1 cellular context compared by ENCODE assay signal in genomic region chr17:77377836-77378235, GRCh38.
TF ChIP-seq lines count a peak whose summit lies in the region.

No MANE protein-coding gene starts in this region.

TF ChIP-seq in SK-N-SH treated with all-trans-retinoic acid at 6 μM for 48 hours, 23 proteins besides CTCF, POLR2A, EP300 and RAD21 (continued from another document):
- no peak for TF ChIP-seq TSHZ2 (CRISPR knock-in tag; IDR thresholded peaks at IDR 0.05)
- no peak for TF ChIP-seq TOX (CRISPR knock-in tag; IDR thresholded peaks at IDR 0.05; ENCODE audit: borderline replicate concordance)
- no peak for TF ChIP-seq ZNF70 (CRISPR knock-in tag; IDR thresholded peaks at IDR 0.05)
- no peak for TF ChIP-seq SNAI2 (CRISPR knock-in tag; IDR thresholded peaks at IDR 0.05)
- no peak for TF ChIP-seq ZNF565 (CRISPR knock-in tag; conservative IDR thresholded peaks at IDR 0.05; ENCODE audit: low read depth)
- TF ChIP-seq, protein P1, sequence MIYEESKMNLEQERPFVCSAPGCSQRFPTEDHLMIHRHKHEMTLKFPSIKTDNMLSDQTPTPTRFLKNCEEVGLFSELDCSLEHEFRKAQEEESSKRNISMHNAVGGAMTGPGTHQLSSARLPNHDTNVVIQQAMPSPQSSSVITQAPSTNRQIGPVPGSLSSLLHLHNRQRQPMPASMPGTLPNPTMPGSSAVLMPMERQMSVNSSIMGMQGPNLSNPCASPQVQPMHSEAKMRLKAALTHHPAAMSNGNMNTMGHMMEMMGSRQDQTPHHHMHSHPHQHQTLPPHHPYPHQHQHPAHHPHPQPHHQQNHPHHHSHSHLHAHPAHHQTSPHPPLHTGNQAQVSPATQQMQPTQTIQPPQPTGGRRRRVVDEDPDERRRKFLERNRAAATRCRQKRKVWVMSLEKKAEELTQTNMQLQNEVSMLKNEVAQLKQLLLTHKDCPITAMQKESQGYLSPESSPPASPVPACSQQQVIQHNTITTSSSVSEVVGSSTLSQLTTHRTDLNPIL (CRISPR knock-in tag; IDR thresholded peaks at IDR 0.05; ENCODE audit: low read depth): no peak
- TF ChIP-seq ZC3H10 (CRISPR knock-in tag; IDR thresholded peaks at IDR 0.05): no peak
